In genomic region chr5:10126900-10127299, GRCh38 we compare ENCODE assay signal across 22 cellular contexts.
"Had no signal": no experiment of that assay in that cellular context is flagged by ENCODE, and none has a peak within 500 bp of the region (broad histone marks: within the 10 kb centered on the region; RNA-seq: fewer than 3 reads in every experiment).

No MANE protein-coding gene starts in this region.

- H3K36me3 Mint-ChIP-seq: memory B cell; naive thymus-derived CD4-positive, alpha-beta T cell had no signal

- H3K4me1 Mint-ChIP-seq: central memory CD8-positive, alpha-beta T cell; memory B cell; naive thymus-derived CD4-positive, alpha-beta T cell; nephron progenitor cell had no signal

- H3K27ac Mint-ChIP-seq: memory B cell; naive thymus-derived CD4-positive, alpha-beta T cell; progenitor cell of endocrine pancreas; stimulated activated naive CD8-positive, alpha-beta T cell treated with anti-CD3 and anti-CD28 coated beads, Interleukin-15, Interleukin-2, amounts not matched to agents 100 ng/mL and 50 ng/mL, for 24 hours had no signal

- H3K27me3 Mint-ChIP-seq: central memory CD8-positive, alpha-beta T cell; stimulated activated naive CD8-positive, alpha-beta T cell treated with anti-CD3 and anti-CD28 coated beads, Interleukin-15, Interleukin-2, amounts not matched to agents 100 ng/mL and 50 ng/mL, for 24 hours had no signal

- H3K27ac ChIP-seq: neutrophil, parathyroid adenoma, right lobe of liver, suprapubic skin, thyroid gland had no signal

- DNase-seq: cortex of kidney; effector CD4-positive, alpha-beta T cell; head of caudate nucleus; kidney; midbrain; naive thymus-derived CD4-positive, alpha-beta T cell; nephron progenitor cell; right lobe of liver; stimulated activated CD4-positive, alpha-beta T cell treated with anti-CD3 and anti-CD28 coated beads, Interleukin-12 subunit alpha, Interleukin-12 subunit beta, amount 100 ng/mL, for 4 hours; stimulated activated CD4-positive, alpha-beta T cell treated with anti-CD3 and anti-CD28 coated beads, Interleukin-1b, Interleukin-23, amount 100 ng/mL, for 48 hours; stimulated activated CD4-positive, alpha-beta T cell treated with anti-CD3 and anti-CD28 coated beads, Interleukin-4, amount 100 ng/mL, for 1 hour; stimulated activated CD8-positive, alpha-beta memory T cell treated with anti-CD3 and anti-CD28 coated beads, Interleukin-4, amount 100 ng/mL, for 48 hours; thyroid gland; trophoblast cell had no signal

- H3K9me3 Mint-ChIP-seq: memory B cell; stimulated activated naive CD8-positive, alpha-beta T cell treated with anti-CD3 and anti-CD28 coated beads, Interleukin-15, Interleukin-2, amounts not matched to agents 100 ng/mL and 50 ng/mL, for 24 hours had no signal

- H3K4me3 Mint-ChIP-seq: central memory CD8-positive, alpha-beta T cell; memory B cell; naive thymus-derived CD4-positive, alpha-beta T cell; nephron progenitor cell; stimulated activated naive CD8-positive, alpha-beta T cell treated with anti-CD3 and anti-CD28 coated beads, Interleukin-15, Interleukin-2, amounts not matched to agents 100 ng/mL and 50 ng/mL, for 24 hours had no signal

- ATAC-seq: left lobe of liver; naive thymus-derived CD4-positive, alpha-beta T cell had no signal
